8 cellular contexts compared by ENCODE assay signal in genomic region chr5:178230879-178231735, GRCh38. TPM values are rescaled to one million over a fixed set of nuclear protein-coding genes. Genes with fewer than 3 reads are reported as not detected.
A peak's percentile ranks its signal among the peaks of the same experiment; 100 is the strongest.
DNase-seq lines count a peak whose midpoint lies in the region; ATAC-seq and TF ChIP-seq lines count a peak whose summit lies in the region.

No MANE protein-coding gene starts in this region.

- peak in 1 of 2 donors; percentile 51 for DNase-seq in heart right ventricle
- DNase-seq in sigmoid colon, result no peak
- no peak for DNase-seq in effector CD4-positive, alpha-beta T cell
- no peak for DNase-seq in NCI-H524 (lab: John Stamatoyannopoulos, UW)
- DNase-seq in stimulated activated CD4-positive, alpha-beta T cell treated with anti-CD3 and anti-CD28 coated beads, Interleukin-2, amount 100 ng/mL, for 48 hours, result no peak
- DNase-seq in NCI-H1436 (lab: John Stamatoyannopoulos, UW), result no peak

- peak; percentile 14 for TF ChIP-seq POLR2A in GM15510 (IDR thresholded peaks at IDR 0.05; ENCODE audit: borderline replicate concordance, extremely low read depth, insufficient read length)
- no peak for TF ChIP-seq POLR2A in sigmoid colon (IDR thresholded peaks at IDR 0.05)

- peak in 5 of 8 donors; percentile 22 to 63 (median 36) for ATAC-seq in heart right ventricle

- 66 to 75% methylated on average over 14 of the region's 14 CpGs for WGBS in heart right ventricle, 2 donors
- WGBS in sigmoid colon, 2 donors, result 27 to 63% methylated on average over 14 of the region's 14 CpGs

- no peak for TF ChIP-seq CTCF in WI38 (IDR thresholded peaks at IDR 0.05; ENCODE audit: low read depth, low read length)
- no peak for TF ChIP-seq CTCF in heart right ventricle (IDR thresholded peaks at IDR 0.05)
- no peak for TF ChIP-seq CTCF in sigmoid colon (IDR thresholded peaks at IDR 0.05)

- peak overlapping the region in 8 of 10 donors; percentile 95 to 100 (median 98) for H3K27ac ChIP-seq in heart right ventricle
- peak overlapping the region; percentile 87 to 97 (median 96) for H3K27ac ChIP-seq in sigmoid colon

- no peaks in the 10 kb centered on the region for H3K27me3 ChIP-seq in heart right ventricle
- no peaks in the 10 kb centered on the region for H3K27me3 ChIP-seq in sigmoid colon

- peaks cover 17 to 60% (median 26%) of the 10 kb centered on the region in 9 donors for H3K4me1 ChIP-seq in heart right ventricle
- peaks cover 0 to 29% (median 27%) of the 10 kb centered on the region in 4 donors for H3K4me1 ChIP-seq in sigmoid colon

- intact Hi-C loops in heart right ventricle (cut with DNase I), result loop anchor here in 1 of 10 donors (2.0 kb wide), 1 partner anchor 26 kb away; the partner anchor contains the start of gene HNRNPAB
- intact Hi-C loops in sigmoid colon (cut with DNase I), result no loop called here

- H3K9me3 ChIP-seq in heart right ventricle (no peaks in the 10 kb centered on the region), sigmoid colon (no peaks in the 10 kb centered on the region)

- peak overlapping the region; percentile 85 for H3K4me3 ChIP-seq in WI38 (ENCODE audit: low read depth, low read length)
- peak overlapping the region; percentile 76 to 95 (median 91) for H3K4me3 ChIP-seq in heart right ventricle
- peak overlapping the region; percentile 65 to 92 (median 80) for H3K4me3 ChIP-seq in sigmoid colon

- H3K36me3 ChIP-seq in heart right ventricle, result peaks cover 0 to 53% (median 4%) of the 10 kb centered on the region in 9 donors
- peaks cover 0 to 45% (median 8%) of the 10 kb centered on the region in 4 donors for H3K36me3 ChIP-seq in sigmoid colon

- no peak for TF ChIP-seq EP300 in sigmoid colon (IDR thresholded peaks at IDR 0.05)

RNA-seq across cellular contexts. Expression of gene PHYKPL, which starts 1.5 kb away (rescaled TPM):
- 10 to 100 TPM; 30.5 to 50.6 (median 37.3) TPM for total RNA-seq in heart right ventricle
- polyA plus RNA-seq in heart right ventricle, result 10 to 100 TPM; 24.8 to 59.8 TPM
- total RNA-seq in sigmoid colon, result 10 to 100 TPM; 26.0 to 66.5 (median 41.6) TPM
- polyA plus RNA-seq in sigmoid colon, result 100 to 1,000 TPM in 1 of 3 donors, 10 to 100 TPM in 2; 46.2 to 121 (median 47.6) TPM

RNA-seq across cellular contexts. Expression of gene HNRNPAB, which starts 26.8 kb away (rescaled TPM):
- 100 to 1,000 TPM in 2 of 10 donors, 10 to 100 TPM in 8; 70.8 to 132 (median 81.4) TPM for total RNA-seq in heart right ventricle
- polyA plus RNA-seq in heart right ventricle, result 100 to 1,000 TPM in 1 of 2 donors, 10 to 100 TPM in 1; 84.6 to 140 TPM
- total RNA-seq in sigmoid colon, result 100 to 1,000 TPM in 1 of 4 donors, 10 to 100 TPM in 3; 77.8 to 101 (median 83.0) TPM
- 100 to 1,000 TPM; 212 to 227 (median 219) TPM for polyA plus RNA-seq in sigmoid colon

RNA-seq across cellular contexts. Expression of gene GMCL2, which starts 43.9 kb away (rescaled TPM):
- not detected for total RNA-seq in heart right ventricle
- not detected for polyA plus RNA-seq in heart right ventricle
- total RNA-seq in sigmoid colon, result not detected
- under 1 TPM in 1 of 3 donors, not detected in 2; 0.01 TPM for polyA plus RNA-seq in sigmoid colon
